In genomic region chr11:78796956-78797355, GRCh38 we compare ENCODE assay signal across 19 cellular contexts.
DNase-seq lines count a peak whose midpoint lies in the region; TF ChIP-seq lines count a peak whose summit lies in the region.
"Had no signal": no experiment of that assay in that cellular context is flagged by ENCODE, and none has a peak within 500 bp of the region (broad histone marks: within the 10 kb centered on the region; RNA-seq: fewer than 3 reads in every experiment).

No MANE protein-coding gene starts in this region.

- TF ChIP-seq CTCF in astrocyte of the spinal cord (IDR thresholded peaks at IDR 0.05; ENCODE audit: low read depth, low read length) (no peak), thyroid gland (IDR thresholded peaks at IDR 0.05) (no peak)

- peak overlapping the region; percentile 22 to 94 (median 92) for H3K27ac ChIP-seq in thyroid gland
- H3K27ac ChIP-seq: gastroesophageal sphincter, upper lobe of right lung had no signal

- 64 to 72% methylated on average over 2 of the region's 2 CpGs for WGBS in thyroid gland, 2 donors

- peaks cover 68 to 86% of the 10 kb centered on the region in 2 donors for H3K4me1 ChIP-seq in thyroid gland

- in situ Hi-C loops in astrocyte of the spinal cord (cut with HindIII; ENCODE audit: low sequenced_read_pairs), result no loop called here

- DNase-seq in SIG-M5 treated with dmso at 0.1 percent for 504 hours (lab: John Stamatoyannopoulos, UW; ENCODE audit: unreplicated experiment) (peak; percentile 42), SIG-M5 (lab: John Stamatoyannopoulos, UW) (no peak), astrocyte of the spinal cord (ENCODE audit: low read depth, low spot score) (peak; percentile 96), glomerular visceral epithelial cell (ENCODE audit: extremely low spot score) (peak; percentile 74), thyroid gland (no peak), COLO668 (lab: John Stamatoyannopoulos, UW; ENCODE audit: unreplicated experiment) (no peak), Kasumi-1 (lab: John Stamatoyannopoulos, UW) (no peak)
- DNase-seq in activated T-cell treated with anti-CD3 and anti-CD28 coated beads, Interleukin-2, amount 50 U/mL, for 48 hours, result no peak
- DNase-seq: 8988T; activated effector memory CD4-positive, alpha-beta T cell treated with anti-CD3 and anti-CD28 coated beads, Interleukin-2, amount 50 U/mL, for 16 hours; DMS 273 treated with DMSO at 0.1 percent for 48 hours; NCI-H2227 treated with DMSO at 0.1 percent for 48 hours; nucleus accumbens; stimulated activated CD8-positive, alpha-beta memory T cell treated with anti-CD3 and anti-CD28 coated beads, Interleukin-4, amount 100 ng/mL, for 48 hours; T-helper 17 cell; upper lobe of right lung had no signal

- no peak for TF ChIP-seq POLR2A in thyroid gland (IDR thresholded peaks at IDR 0.05)

- intact Hi-C loops in thyroid gland (cut with DNase I), result no loop called here

- H3K9me3 ChIP-seq in thyroid gland, result no peaks in the 10 kb centered on the region
- H3K9me3 ChIP-seq: gastroesophageal sphincter, upper lobe of right lung had no signal

- H3K4me3 ChIP-seq in astrocyte of the spinal cord (ENCODE audit: low read depth, low read length) (no peak overlapping the region), thyroid gland (replicated peaks in 1 of 3) (no peak overlapping the region)
- H3K4me3 ChIP-seq: gastroesophageal sphincter, GM23338, lung, upper lobe of right lung had no signal

- no peaks in the 10 kb centered on the region for H3K27me3 ChIP-seq in thyroid gland
- H3K27me3 ChIP-seq: gastroesophageal sphincter, upper lobe of right lung had no signal

- H3K36me3 ChIP-seq in thyroid gland, result no peaks in the 10 kb centered on the region
- H3K36me3 ChIP-seq: gastroesophageal sphincter, upper lobe of right lung had no signal

Comparison
In these comparisons a context has a peak if more than half of its experiments do, and no peak if none do; other contexts are left out.
1. DNase-seq: peak in SIG-M5 treated with dmso at 0.1 percent for 504 hours (single experiment), astrocyte of the spinal cord (single experiment) and glomerular visceral epithelial cell (single experiment); none in SIG-M5 (single experiment), thyroid gland (0 of 2), COLO668 (single experiment), Kasumi-1 (0 of 2) and activated T-cell treated with anti-CD3 and anti-CD28 coated beads, Interleukin-2, amount 50 U/mL, for 48 hours (0 of 2).